In genomic region chr17:44595216-44595775, GRCh38 we compare ENCODE assay signal across 1 cellular context.
TF ChIP-seq lines count a peak whose summit lies in the region.

No MANE protein-coding gene starts in this region.

TF ChIP-seq in H1, 55 proteins besides CTCF, POLR2A, EP300 and RAD21:
- TF ChIP-seq EZH2 (IDR thresholded peaks at IDR 0.05; ENCODE audit: low read depth, low read length, severe bottlenecking), result no peak
- TF ChIP-seq SIX5 (IDR thresholded peaks at IDR 0.05; ENCODE audit: low read depth, low read length), result no peak
